Comparison of ENCODE assay signal across 2 cellular contexts in the genomic region with DNA sequence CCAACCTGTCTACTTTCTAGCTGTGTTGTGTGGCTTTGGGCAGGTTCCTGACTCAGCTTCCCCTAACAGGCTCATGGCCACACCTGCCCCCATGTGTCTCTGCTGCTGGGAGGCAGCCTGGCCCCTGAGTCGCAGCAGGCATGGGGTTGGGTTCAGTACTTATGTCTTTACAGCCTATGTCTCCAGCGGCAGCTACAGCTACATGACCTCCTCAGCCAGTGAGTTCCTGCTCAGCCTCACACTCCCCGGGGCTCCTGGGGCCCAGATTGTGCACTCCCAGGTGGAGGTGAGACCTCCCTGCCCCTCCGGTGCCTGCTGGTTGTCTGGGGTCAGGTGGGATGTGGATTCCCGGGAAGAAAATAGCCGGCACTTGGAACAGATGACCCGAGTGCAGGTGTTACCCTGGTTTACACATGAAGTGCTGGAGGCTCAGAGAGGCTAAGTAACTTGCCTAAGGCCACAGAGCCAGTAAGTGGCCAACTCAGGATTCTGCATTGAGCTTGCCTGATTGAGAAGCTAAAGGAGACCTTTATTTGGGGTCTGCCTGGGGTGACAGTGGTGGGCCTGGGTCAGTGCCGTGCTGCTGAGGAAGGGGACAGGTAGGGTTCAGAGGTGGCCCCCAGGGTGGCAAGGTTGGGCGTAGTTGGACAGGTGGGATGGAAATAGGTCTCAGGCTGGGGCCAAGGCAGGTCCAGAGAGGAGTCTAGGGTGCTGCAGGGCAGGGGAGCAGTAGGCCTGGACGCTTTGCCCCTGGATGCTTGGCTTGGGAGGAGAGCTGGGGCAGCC.
TF ChIP-seq lines count a peak whose summit lies in the region.

No MANE protein-coding gene starts in this region.

TF ChIP-seq in SK-N-SH treated with all-trans-retinoic acid at 6 μM for 48 hours, 23 proteins besides CTCF, POLR2A, EP300 and RAD21:
- TF ChIP-seq, protein P1, sequence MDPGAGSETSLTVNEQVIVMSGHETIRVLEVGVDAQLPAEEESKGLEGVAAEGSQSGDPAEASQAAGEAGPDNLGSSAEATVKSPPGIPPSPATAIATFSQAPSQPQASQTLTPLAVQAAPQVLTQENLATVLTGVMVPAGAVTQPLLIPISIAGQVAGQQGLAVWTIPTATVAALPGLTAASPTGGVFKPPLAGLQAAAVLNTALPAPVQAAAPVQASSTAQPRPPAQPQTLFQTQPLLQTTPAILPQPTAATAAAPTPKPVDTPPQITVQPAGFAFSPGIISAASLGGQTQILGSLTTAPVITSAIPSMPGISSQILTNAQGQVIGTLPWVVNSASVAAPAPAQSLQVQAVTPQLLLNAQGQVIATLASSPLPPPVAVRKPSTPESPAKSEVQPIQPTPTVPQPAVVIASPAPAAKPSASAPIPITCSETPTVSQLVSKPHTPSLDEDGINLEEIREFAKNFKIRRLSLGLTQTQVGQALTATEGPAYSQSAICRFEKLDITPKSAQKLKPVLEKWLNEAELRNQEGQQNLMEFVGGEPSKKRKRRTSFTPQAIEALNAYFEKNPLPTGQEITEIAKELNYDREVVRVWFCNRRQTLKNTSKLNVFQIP (CRISPR knock-in tag; IDR thresholded peaks at IDR 0.05; ENCODE audit: borderline replicate concordance, low read depth): no peak
- TF ChIP-seq ZFP3 (CRISPR knock-in tag; IDR thresholded peaks at IDR 0.05) (no peak), OSR1 (CRISPR knock-in tag; IDR thresholded peaks at IDR 0.05) (no peak), ESRRG (CRISPR knock-in tag; IDR thresholded peaks at IDR 0.05) (no peak)
- TF ChIP-seq, protein P2, sequence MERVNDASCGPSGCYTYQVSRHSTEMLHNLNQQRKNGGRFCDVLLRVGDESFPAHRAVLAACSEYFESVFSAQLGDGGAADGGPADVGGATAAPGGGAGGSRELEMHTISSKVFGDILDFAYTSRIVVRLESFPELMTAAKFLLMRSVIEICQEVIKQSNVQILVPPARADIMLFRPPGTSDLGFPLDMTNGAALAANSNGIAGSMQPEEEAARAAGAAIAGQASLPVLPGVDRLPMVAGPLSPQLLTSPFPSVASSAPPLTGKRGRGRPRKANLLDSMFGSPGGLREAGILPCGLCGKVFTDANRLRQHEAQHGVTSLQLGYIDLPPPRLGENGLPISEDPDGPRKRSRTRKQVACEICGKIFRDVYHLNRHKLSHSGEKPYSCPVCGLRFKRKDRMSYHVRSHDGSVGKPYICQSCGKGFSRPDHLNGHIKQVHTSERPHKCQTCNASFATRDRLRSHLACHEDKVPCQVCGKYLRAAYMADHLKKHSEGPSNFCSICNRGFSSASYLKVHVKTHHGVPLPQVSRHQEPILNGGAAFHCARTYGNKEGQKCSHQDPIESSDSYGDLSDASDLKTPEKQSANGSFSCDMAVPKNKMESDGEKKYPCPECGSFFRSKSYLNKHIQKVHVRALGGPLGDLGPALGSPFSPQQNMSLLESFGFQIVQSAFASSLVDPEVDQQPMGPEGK (CRISPR knock-in tag; IDR thresholded peaks at IDR 0.05; ENCODE audit: borderline replicate concordance): no peak
- TF ChIP-seq, protein P3, sequence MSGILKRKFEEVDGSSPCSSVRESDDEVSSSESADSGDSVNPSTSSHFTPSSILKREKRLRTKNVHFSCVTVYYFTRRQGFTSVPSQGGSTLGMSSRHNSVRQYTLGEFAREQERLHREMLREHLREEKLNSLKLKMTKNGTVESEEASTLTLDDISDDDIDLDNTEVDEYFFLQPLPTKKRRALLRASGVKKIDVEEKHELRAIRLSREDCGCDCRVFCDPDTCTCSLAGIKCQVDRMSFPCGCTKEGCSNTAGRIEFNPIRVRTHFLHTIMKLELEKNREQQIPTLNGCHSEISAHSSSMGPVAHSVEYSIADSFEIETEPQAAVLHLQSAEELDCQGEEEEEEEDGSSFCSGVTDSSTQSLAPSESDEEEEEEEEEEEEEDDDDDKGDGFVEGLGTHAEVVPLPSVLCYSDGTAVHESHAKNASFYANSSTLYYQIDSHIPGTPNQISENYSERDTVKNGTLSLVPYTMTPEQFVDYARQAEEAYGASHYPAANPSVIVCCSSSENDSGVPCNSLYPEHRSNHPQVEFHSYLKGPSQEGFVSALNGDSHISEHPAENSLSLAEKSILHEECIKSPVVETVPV (CRISPR knock-in tag; IDR thresholded peaks at IDR 0.05): no peak
- TF ChIP-seq, protein P4, sequence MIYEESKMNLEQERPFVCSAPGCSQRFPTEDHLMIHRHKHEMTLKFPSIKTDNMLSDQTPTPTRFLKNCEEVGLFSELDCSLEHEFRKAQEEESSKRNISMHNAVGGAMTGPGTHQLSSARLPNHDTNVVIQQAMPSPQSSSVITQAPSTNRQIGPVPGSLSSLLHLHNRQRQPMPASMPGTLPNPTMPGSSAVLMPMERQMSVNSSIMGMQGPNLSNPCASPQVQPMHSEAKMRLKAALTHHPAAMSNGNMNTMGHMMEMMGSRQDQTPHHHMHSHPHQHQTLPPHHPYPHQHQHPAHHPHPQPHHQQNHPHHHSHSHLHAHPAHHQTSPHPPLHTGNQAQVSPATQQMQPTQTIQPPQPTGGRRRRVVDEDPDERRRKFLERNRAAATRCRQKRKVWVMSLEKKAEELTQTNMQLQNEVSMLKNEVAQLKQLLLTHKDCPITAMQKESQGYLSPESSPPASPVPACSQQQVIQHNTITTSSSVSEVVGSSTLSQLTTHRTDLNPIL (CRISPR knock-in tag; IDR thresholded peaks at IDR 0.05; ENCODE audit: low read depth): no peak
TF ChIP-seq in SK-N-SH treated with all-trans-retinoic acid at 6 μM for 48 hours: peak in this region for 0.

TF ChIP-seq in SK-N-SH, 30 proteins besides CTCF, POLR2A, EP300 and RAD21:
- TF ChIP-seq ELF1 (IDR thresholded peaks at IDR 0.05): no peak
- TF ChIP-seq RXRA (IDR thresholded peaks at IDR 0.05; ENCODE audit: borderline replicate concordance, low read depth): no peak
- TF ChIP-seq, protein P5, sequence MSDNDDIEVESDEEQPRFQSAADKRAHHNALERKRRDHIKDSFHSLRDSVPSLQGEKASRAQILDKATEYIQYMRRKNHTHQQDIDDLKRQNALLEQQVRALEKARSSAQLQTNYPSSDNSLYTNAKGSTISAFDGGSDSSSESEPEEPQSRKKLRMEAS (IDR thresholded peaks at IDR 0.05; ENCODE audit: low read depth): no peak
- TF ChIP-seq GABPA (IDR thresholded peaks at IDR 0.05; ENCODE audit: low read depth): no peak
- TF ChIP-seq NFIC (IDR thresholded peaks at IDR 0.05; ENCODE audit: borderline replicate concordance): no peak
- TF ChIP-seq, protein P6, sequence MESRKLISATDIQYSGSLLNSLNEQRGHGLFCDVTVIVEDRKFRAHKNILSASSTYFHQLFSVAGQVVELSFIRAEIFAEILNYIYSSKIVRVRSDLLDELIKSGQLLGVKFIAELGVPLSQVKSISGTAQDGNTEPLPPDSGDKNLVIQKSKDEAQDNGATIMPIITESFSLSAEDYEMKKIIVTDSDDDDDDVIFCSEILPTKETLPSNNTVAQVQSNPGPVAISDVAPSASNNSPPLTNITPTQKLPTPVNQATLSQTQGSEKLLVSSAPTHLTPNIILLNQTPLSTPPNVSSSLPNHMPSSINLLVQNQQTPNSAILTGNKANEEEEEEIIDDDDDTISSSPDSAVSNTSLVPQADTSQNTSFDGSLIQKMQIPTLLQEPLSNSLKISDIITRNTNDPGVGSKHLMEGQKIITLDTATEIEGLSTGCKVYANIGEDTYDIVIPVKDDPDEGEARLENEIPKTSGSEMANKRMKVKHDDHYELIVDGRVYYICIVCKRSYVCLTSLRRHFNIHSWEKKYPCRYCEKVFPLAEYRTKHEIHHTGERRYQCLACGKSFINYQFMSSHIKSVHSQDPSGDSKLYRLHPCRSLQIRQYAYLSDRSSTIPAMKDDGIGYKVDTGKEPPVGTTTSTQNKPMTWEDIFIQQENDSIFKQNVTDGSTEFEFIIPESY (IDR thresholded peaks at IDR 0.05; ENCODE audit: borderline replicate concordance, low read depth): no peak
- TF ChIP-seq RCOR1 (IDR thresholded peaks at IDR 0.05; ENCODE audit: low read length): no peak
- TF ChIP-seq TCF12 (IDR thresholded peaks at IDR 0.05): no peak
- TF ChIP-seq GATA2 (CRISPR knock-in tag; IDR thresholded peaks at IDR 0.05): no peak
- TF ChIP-seq FOXJ3 (CRISPR knock-in tag; IDR thresholded peaks at IDR 0.05): no peak
- TF ChIP-seq RFX5 (IDR thresholded peaks at IDR 0.05; ENCODE audit: low read length): no peak
- TF ChIP-seq FOXM1 (IDR thresholded peaks at IDR 0.05; ENCODE audit: low read depth): no peak
